Comparison of ENCODE assay signal across 8 cellular contexts in the genomic region with DNA sequence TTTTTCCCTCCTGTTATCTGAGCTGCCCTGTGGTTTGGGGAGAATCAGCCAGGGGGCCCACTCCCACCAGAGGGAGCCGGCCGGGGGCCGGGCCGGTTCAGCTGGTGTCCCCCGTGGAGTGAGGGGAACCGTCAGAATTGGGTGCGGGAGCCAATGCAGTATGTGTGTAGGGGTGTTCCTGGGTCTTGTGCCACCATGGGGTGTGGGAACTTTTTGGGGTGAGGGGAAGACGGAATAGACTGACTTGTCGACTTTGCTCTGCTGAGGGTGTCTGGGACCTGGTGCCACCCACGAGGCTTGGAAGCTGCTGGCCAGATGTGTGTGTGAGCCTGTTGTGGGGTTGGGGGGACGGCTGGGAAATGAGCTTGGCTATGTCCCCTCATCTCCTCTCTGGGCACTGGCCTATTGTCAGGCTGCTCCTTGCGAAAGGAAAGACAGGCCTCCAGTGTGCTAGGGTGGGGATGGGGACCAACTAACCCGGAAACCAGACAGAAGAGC. TPM values are rescaled to one million over a fixed set of nuclear protein-coding genes. Genes with fewer than 3 reads are reported as not detected.
DNase-seq lines count a peak whose midpoint lies in the region; ATAC-seq, FAIRE-seq and TF ChIP-seq lines count a peak whose summit lies in the region.

No MANE protein-coding gene starts in this region.

- H3K27me3 ChIP-seq in AG04450 (ENCODE audit: control insufficient read depth, insufficient read depth, low read length) (no peaks in the 10 kb centered on the region), bronchial epithelial cell (ENCODE audit: control insufficient read depth, insufficient read depth, low read length) (no peaks in the 10 kb centered on the region), mucosa of stomach (ENCODE audit: control insufficient read depth, insufficient read depth, low read length) (no peaks in the 10 kb centered on the region)

- POLR2A ChIA-PET in AG04450 (lab: Yijun Ruan, JAX) = interaction anchor here (0.7 kb wide), 1 partner anchor 154 kb away, joined by 3 read pairs; no protein-coding TSS in a partner anchor

- H3K9me3 ChIP-seq in AG04450 (ENCODE audit: control insufficient read depth, insufficient read depth, low read length) = peaks cover 2% of the 10 kb centered on the region; the same call in 1 of the 2 replicates
- no peaks in the 10 kb centered on the region for H3K9me3 ChIP-seq in mucosa of stomach (ENCODE audit: control insufficient read depth, low read length)

- H3K4me3 ChIP-seq in AG04450 (ENCODE audit: low read depth, low read length) (peak overlapping the region; percentile 82), bronchial epithelial cell (ENCODE audit: low read depth, low read length) (peak overlapping the region; percentile 90), mucosa of stomach (ENCODE audit: low read length) (peak overlapping the region; percentile 51)
- peak overlapping the region; percentile 72 for H3K4me3 ChIP-seq in Jurkat, Clone E6-1 (ENCODE audit: low read length)

- H3K4me1 ChIP-seq in mucosa of stomach (ENCODE audit: control insufficient read depth, insufficient read depth, low read length) = peaks cover 72% of the 10 kb centered on the region

- no peak for DNase-seq in AG04450 (ENCODE audit: low read depth, low spot score)
- no peak for DNase-seq in Jurkat, Clone E6-1 (ENCODE audit: low read depth, low spot score)
- no peak for DNase-seq in bronchial epithelial cell (ENCODE audit: low read depth)
- DNase-seq in SHP77 treated with DMSO at 0.1 percent for 48 hours (lab: John Stamatoyannopoulos, UW) = no peak
- DNase-seq in superior temporal gyrus (ENCODE audit: extremely low spot score) = no peak

- no peak for FAIRE-seq in bronchial epithelial cell (lab: Jason Lieb, UNC)

- TF ChIP-seq CTCF in AG04450 (IDR thresholded peaks at IDR 0.05; ENCODE audit: low read depth, low read length) (peak; percentile 38), bronchial epithelial cell (IDR thresholded peaks at IDR 0.05; ENCODE audit: insufficient read depth, low read length, severe bottlenecking) (no peak)

- ATAC-seq in HG03354 (IDR thresholded peaks at IDR 0.05; ENCODE audit: poor library complexity, severe bottlenecking, unreplicated experiment) (no peak), esophagus mucosa (no peak)

- peak overlapping the region; percentile 72 for H3K9ac ChIP-seq in mucosa of stomach (ENCODE audit: low read length)

- CTCF ChIA-PET in AG04450 (lab: Charles Lee) = interaction anchor here (0.7 to 1.7 kb wide), 7 partner anchors 10 to 100 kb away, joined by 3 to 5 read pairs (median 3); a partner anchor contains a TSS

- H3K36me3 ChIP-seq in bronchial epithelial cell (ENCODE audit: control insufficient read depth, insufficient read depth, low read length) (peaks cover 1% of the 10 kb centered on the region), mucosa of stomach (ENCODE audit: control insufficient read depth, insufficient read depth, low read length) (no peaks in the 10 kb centered on the region)

- no peak overlapping the region for H3K27ac ChIP-seq in AG04450 (ENCODE audit: low read depth, low read length)

RNA-seq across cellular contexts. Expression of a gene that starts 9.9 kb away (rescaled TPM):
- 4.9 and 7.5 TPM in 2 replicates for polyA plus RNA-seq in AG04450 (2011; rRNA removed)
- 9.7 and 10.2 TPM in 2 replicates for polyA minus RNA-seq in AG04450 (2011; rRNA and poly(A)+ RNA removed)
- polyA plus RNA-seq in Jurkat, Clone E6-1 (2012; ENCODE audit: insufficient read depth, insufficient read length) = 11.8 TPM
- 1.3 and 2.3 TPM in 2 replicates for total RNA-seq in bronchial epithelial cell
- 8.2 TPM for total RNA-seq in esophagus mucosa

RNA-seq across cellular contexts. Expression of a gene that starts 31.2 kb away (rescaled TPM):
- 8.6 and 9.1 TPM in 2 replicates for polyA plus RNA-seq in AG04450 (2011; rRNA removed)
- 4.9 and 5.8 TPM in 2 replicates for polyA minus RNA-seq in AG04450 (2011; rRNA and poly(A)+ RNA removed)
- polyA plus RNA-seq in Jurkat, Clone E6-1 (2012; ENCODE audit: insufficient read depth, insufficient read length) = 105 TPM
- total RNA-seq in bronchial epithelial cell (3.4 and 4.6 TPM in 2 replicates), esophagus mucosa (12.8 TPM)

RNA-seq across cellular contexts. Expression of a gene that starts 45.7 kb away (rescaled TPM):
- polyA plus RNA-seq in AG04450 (2011; rRNA removed) = 0.41 and 0.97 TPM in 2 replicates
- 0.39 TPM in 1 of 2 replicates, not detected in the other for polyA minus RNA-seq in AG04450 (2011; rRNA and poly(A)+ RNA removed)
- polyA plus RNA-seq in Jurkat, Clone E6-1 (2012; ENCODE audit: insufficient read depth, insufficient read length) = not detected
- total RNA-seq in bronchial epithelial cell = 0.13 and 0.53 TPM in 2 replicates
- 0.28 TPM for total RNA-seq in esophagus mucosa
